13 cellular contexts compared by ENCODE assay signal in the genomic region with DNA sequence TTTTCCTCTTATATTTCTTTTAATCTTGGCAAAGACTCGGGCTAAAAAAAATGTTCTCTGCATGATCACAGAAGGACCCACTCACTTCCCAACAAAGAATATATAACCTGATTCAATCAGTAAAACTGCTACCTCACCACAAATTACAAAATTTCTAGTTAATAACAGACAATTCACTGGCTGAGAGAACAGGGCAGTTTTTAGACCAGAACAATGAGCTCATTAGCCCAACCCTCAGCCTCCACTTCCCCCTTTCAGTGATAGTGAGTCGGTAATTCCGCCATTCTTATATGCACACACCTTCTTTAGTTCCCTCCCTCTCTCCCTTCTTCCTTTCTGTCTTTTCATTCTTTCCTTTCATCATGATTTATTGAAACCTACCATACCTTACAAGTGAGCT. TPM values are rescaled to one million over a fixed set of nuclear protein-coding genes. Genes with fewer than 3 reads are reported as not detected.
A peak's percentile ranks its signal among the peaks of the same experiment; 100 is the strongest.
DNase-seq lines count a peak whose midpoint lies in the region; ATAC-seq and TF ChIP-seq lines count a peak whose summit lies in the region.
"Had no signal": no experiment of that assay in that cellular context is flagged by ENCODE, and none has a peak within 500 bp of the region (broad histone marks: within the 10 kb centered on the region; RNA-seq: fewer than 3 reads in every experiment).

No MANE protein-coding gene starts in this region.

- H3K9me3 ChIP-seq in left lung (no peaks in the 10 kb centered on the region), stomach (no peaks in the 10 kb centered on the region)
- H3K9me3 ChIP-seq: HAP-1, testis had no signal

- H3K27me3 Mint-ChIP-seq in brain: no peaks in the 10 kb centered on the region

- TF ChIP-seq CTCF in brain (conservative IDR thresholded peaks at IDR 0.05) (no peak), left lung (IDR thresholded peaks at IDR 0.05) (no peak), stomach (IDR thresholded peaks at IDR 0.05) (no peak)

- H3K36me3 ChIP-seq in left lung (no peaks in the 10 kb centered on the region), stomach (no peaks in the 10 kb centered on the region)
- H3K36me3 ChIP-seq: brain microvascular endothelial cell, HAP-1 had no signal

- H3K27ac ChIP-seq in left lung (peak overlapping the region; percentile 73 to 89), stomach (peak overlapping the region in 3 of 5 donors; percentile 22 to 64 (median 54))
- H3K27ac ChIP-seq: brain microvascular endothelial cell, epithelial cell of prostate had no signal

- no peak overlapping the region for H3K4me3 ChIP-seq in left lung
- H3K4me3 ChIP-seq in stomach: no peak overlapping the region
- H3K4me3 ChIP-seq: HAP-1, testis had no signal

- peaks cover 25 to 79% of the 10 kb centered on the region in 2 donors for H3K4me1 ChIP-seq in left lung
- peaks cover 0 to 43% (median 16%) of the 10 kb centered on the region in 4 donors for H3K4me1 ChIP-seq in stomach

- H3K4me3 Mint-ChIP-seq in brain: peak overlapping the region in 3 of 5 experiments; percentile 68 to 83 (median 73)

- H3K4me1 Mint-ChIP-seq in brain: peaks cover 99% of the 10 kb centered on the region

- H3K27ac Mint-ChIP-seq in brain: peak overlapping the region; percentile 55 to 97 (median 92)
- H3K27ac Mint-ChIP-seq: activated T-helper 2 cell treated with anti-CD3 and anti-CD28 coated beads, Interferon-gamma antibody, Interleukin-2, Interleukin-4, amounts not matched to agents 10 μg/mL and 5 μg/mL and 100 μg/mL, durations not matched to agents 14 hours and 24 hours and 36 hours had no signal

- TF ChIP-seq EP300 in stomach (IDR thresholded peaks at IDR 0.05): no peak

- peaks cover 10% of the 10 kb centered on the region for H3K36me3 Mint-ChIP-seq in brain

- DNase-seq in NCI-H69 (lab: John Stamatoyannopoulos, UW): peak; percentile 40
- no peak for DNase-seq in left lung
- no peak for DNase-seq in stomach
- no peak for DNase-seq in NCI-H1694 treated with DMSO at 0.1 percent for 48 hours (lab: John Stamatoyannopoulos, UW)
- DNase-seq: activated CD4-positive, alpha-beta T cell treated with anti-CD3 and anti-CD28 coated beads, Interleukin-2, amount 50 U/mL, for 48 hours had no signal

- WGBS in stomach, 5 donors: 73 to 87% (median 86%) methylated on average over 3 of the region's 3 CpGs

- intact Hi-C loops in left lung (cut with DNase I): no loop called here
- intact Hi-C loops in stomach (cut with DNase I; ENCODE audit: low total_unique reads): no loop called here

- no peak for TF ChIP-seq POLR2A in stomach (IDR thresholded peaks at IDR 0.05)

- H3K27me3 ChIP-seq in left lung: no peaks in the 10 kb centered on the region
- no peaks in the 10 kb centered on the region for H3K27me3 ChIP-seq in stomach
- H3K27me3 ChIP-seq: brain microvascular endothelial cell, testis had no signal

- ATAC-seq in left lung (peak; percentile 57), GM18502 (IDR thresholded peaks at IDR 0.05; ENCODE audit: poor library complexity, unreplicated experiment) (no peak), HG02970 (IDR thresholded peaks at IDR 0.05; ENCODE audit: low FRiP score, unreplicated experiment) (no peak)

- H3K9me3 Mint-ChIP-seq in brain: no peaks in the 10 kb centered on the region
- H3K9me3 Mint-ChIP-seq: activated T-helper 2 cell treated with anti-CD3 and anti-CD28 coated beads, Interferon-gamma antibody, Interleukin-2, Interleukin-4, amounts not matched to agents 10 μg/mL and 5 μg/mL and 100 μg/mL, durations not matched to agents 14 hours and 24 hours and 36 hours had no signal

RNA-seq across cellular contexts. Expression of a gene that starts 8.9 kb away (rescaled TPM):
- 24.5 TPM for polyA plus RNA-seq in brain (ENCODE audit: insufficient read depth, low read depth, low replicate concordance)
- total RNA-seq in left lung: 10 to 100 TPM; 19.4 to 28.8 TPM
- total RNA-seq in stomach: 100 to 1,000 TPM in 1 of 5 donors, 10 to 100 TPM in 3, 1 to 10 TPM in 1; 6.4 to 240 (median 37.5) TPM
- polyA plus RNA-seq in stomach: 1 to 10 TPM; 2.5 to 6.8 (median 4.1) TPM
